ENCODE assay signal across 4 cellular contexts in genomic region chr17:35110791-35111190, GRCh38. TPM values are rescaled to one million over a fixed set of nuclear protein-coding genes. Genes with fewer than 3 reads are reported as not detected.
"Had no signal": no experiment of that assay in that cellular context is flagged by ENCODE, and none has a peak within 500 bp of the region (broad histone marks: within the 10 kb centered on the region; RNA-seq: fewer than 3 reads in every experiment).

No MANE protein-coding gene starts in this region.

RNA-seq across cellular contexts. Expression of gene FNDC8, which starts 10.6 kb away (rescaled TPM):
- total RNA-seq: LHCN-M2, M059J, MCF 10A, NCI-H460 had no signal

RNA-seq across cellular contexts. Expression of gene UNC45B, which starts 36.8 kb away (rescaled TPM):
- total RNA-seq: MCF 10A had no signal
